1 cellular context compared by ENCODE assay signal in the genomic region with DNA sequence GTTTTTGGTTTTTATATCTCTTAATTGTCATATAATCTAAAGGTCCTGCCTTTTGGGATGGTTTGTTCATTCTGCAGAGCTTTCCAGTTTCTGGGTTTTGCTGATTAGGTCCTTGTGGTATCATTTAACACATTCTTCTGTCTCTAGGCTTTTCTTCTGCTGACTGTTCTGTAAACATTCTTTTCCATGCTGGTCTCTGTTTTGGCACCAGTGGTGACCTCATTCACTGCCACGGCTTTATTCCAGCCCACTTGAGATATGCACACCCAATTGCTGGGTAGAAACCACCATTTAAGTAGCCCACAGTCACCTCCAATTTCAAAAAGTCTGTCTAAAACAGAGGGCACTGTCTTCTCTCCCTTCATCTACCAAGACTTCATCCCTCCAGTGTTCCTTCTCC.
A peak's percentile ranks its signal among the peaks of the same experiment; 100 is the strongest.
TF ChIP-seq lines count a peak whose summit lies in the region.

No MANE protein-coding gene starts in this region.

TF ChIP-seq in HEK293, 187 proteins besides CTCF, POLR2A, EP300 and RAD21 (continued from another document):
- TF ChIP-seq, protein P1, sequence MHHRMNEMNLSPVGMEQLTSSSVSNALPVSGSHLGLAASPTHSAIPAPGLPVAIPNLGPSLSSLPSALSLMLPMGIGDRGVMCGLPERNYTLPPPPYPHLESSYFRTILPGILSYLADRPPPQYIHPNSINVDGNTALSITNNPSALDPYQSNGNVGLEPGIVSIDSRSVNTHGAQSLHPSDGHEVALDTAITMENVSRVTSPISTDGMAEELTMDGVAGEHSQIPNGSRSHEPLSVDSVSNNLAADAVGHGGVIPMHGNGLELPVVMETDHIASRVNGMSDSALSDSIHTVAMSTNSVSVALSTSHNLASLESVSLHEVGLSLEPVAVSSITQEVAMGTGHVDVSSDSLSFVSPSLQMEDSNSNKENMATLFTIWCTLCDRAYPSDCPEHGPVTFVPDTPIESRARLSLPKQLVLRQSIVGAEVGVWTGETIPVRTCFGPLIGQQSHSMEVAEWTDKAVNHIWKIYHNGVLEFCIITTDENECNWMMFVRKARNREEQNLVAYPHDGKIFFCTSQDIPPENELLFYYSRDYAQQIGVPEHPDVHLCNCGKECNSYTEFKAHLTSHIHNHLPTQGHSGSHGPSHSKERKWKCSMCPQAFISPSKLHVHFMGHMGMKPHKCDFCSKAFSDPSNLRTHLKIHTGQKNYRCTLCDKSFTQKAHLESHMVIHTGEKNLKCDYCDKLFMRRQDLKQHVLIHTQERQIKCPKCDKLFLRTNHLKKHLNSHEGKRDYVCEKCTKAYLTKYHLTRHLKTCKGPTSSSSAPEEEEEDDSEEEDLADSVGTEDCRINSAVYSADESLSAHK (tag by site-specific recombination; IDR thresholded peaks at IDR 0.05), result peak; percentile 85
- TF ChIP-seq, protein P2, sequence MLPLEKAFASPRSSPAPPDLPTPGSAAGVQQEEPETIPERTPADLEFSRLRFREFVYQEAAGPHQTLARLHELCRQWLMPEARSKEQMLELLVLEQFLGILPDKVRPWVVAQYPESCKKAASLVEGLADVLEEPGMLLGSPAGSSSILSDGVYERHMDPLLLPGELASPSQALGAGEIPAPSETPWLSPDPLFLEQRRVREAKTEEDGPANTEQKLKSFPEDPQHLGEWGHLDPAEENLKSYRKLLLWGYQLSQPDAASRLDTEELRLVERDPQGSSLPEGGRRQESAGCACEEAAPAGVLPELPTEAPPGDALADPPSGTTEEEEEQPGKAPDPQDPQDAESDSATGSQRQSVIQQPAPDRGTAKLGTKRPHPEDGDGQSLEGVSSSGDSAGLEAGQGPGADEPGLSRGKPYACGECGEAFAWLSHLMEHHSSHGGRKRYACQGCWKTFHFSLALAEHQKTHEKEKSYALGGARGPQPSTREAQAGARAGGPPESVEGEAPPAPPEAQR (tag by site-specific recombination; IDR thresholded peaks at IDR 0.05), result no peak
- TF ChIP-seq ZEB2 (tag by site-specific recombination; IDR thresholded peaks at IDR 0.05) (0 out of 2 replicates have a peak, but pooled peaks have one; percentile 16), ZNF629 (tag by site-specific recombination; IDR thresholded peaks at IDR 0.05) (peak; percentile 33; the same call in 1 of the 2 replicates), SP7 (tag by site-specific recombination; IDR thresholded peaks at IDR 0.05) (0 out of 2 replicates have a peak, but pooled peaks have one; percentile 30)
- TF ChIP-seq, protein P3, sequence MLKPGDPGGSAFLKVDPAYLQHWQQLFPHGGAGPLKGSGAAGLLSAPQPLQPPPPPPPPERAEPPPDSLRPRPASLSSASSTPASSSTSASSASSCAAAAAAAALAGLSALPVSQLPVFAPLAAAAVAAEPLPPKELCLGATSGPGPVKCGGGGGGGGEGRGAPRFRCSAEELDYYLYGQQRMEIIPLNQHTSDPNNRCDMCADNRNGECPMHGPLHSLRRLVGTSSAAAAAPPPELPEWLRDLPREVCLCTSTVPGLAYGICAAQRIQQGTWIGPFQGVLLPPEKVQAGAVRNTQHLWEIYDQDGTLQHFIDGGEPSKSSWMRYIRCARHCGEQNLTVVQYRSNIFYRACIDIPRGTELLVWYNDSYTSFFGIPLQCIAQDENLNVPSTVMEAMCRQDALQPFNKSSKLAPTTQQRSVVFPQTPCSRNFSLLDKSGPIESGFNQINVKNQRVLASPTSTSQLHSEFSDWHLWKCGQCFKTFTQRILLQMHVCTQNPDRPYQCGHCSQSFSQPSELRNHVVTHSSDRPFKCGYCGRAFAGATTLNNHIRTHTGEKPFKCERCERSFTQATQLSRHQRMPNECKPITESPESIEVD (tag by site-specific recombination; IDR thresholded peaks at IDR 0.05), result peak; percentile 34; the same call in 1 of the 2 replicates
